ENCODE assay signal across 12 cellular contexts in genomic region chr16:48834576-48834975, GRCh38.
DNase-seq lines count a peak whose midpoint lies in the region; ATAC-seq, FAIRE-seq and TF ChIP-seq lines count a peak whose summit lies in the region.
"Had no signal": no experiment of that assay in that cellular context is flagged by ENCODE, and none has a peak within 500 bp of the region (broad histone marks: within the 10 kb centered on the region; RNA-seq: fewer than 3 reads in every experiment).

No MANE protein-coding gene starts in this region.

- no peak overlapping the region for H3K56ac ChIP-seq in mesendoderm (ENCODE audit: low read length)

- TF ChIP-seq CTCF in GM12878 (IDR thresholded peaks at IDR 0.05 in 2 of 3, conservative IDR thresholded peaks at IDR 0.05 in 1 of 3; ENCODE audit: control insufficient read depth in 2 of 3, extremely low read depth in 1 of 3, insufficient read depth in 1 of 3, low read depth in 3 of 3, low read length in 3 of 3) (peak in 1 of 3 experiments; percentile 22; a peak in 1 of 6 replicates), dorsolateral prefrontal cortex (IDR thresholded peaks at IDR 0.05 in 54 of 56, conservative IDR thresholded peaks at IDR 0.05 in 2 of 56; ENCODE audit: low read depth in 1 of 56, partially characterized antibody in 56 of 56) (peak in 6 of 56 donors; percentile 13 to 33 (median 18))

- peak; percentile 18 for DNase-seq in ELF-1 (ENCODE audit: low read depth, low spot score)
- DNase-seq in GM12878 (ENCODE audit: low read depth, low spot score) = no peak
- peak; percentile 32 for DNase-seq in mesendoderm
- no peak for DNase-seq in NCI-H187 treated with DMSO at 0.1 percent for 48 hours (lab: John Stamatoyannopoulos, UW)
- no peak for DNase-seq in dorsolateral prefrontal cortex
- DNase-seq: DMS 273 treated with DMSO at 0.1 percent for 48 hours, NCI-H1048, NCI-H526 treated with DMSO at 0.1 percent for 48 hours, SJCRH30 had no signal

- H3K79me1 ChIP-seq in mesendoderm (ENCODE audit: low read length) = no peaks in the 10 kb centered on the region

- no peak overlapping the region for H3K4ac ChIP-seq in mesendoderm (ENCODE audit: low read depth, low read length)

- no peaks in the 10 kb centered on the region for H3K79me2 ChIP-seq in GM12878 (ENCODE audit: control insufficient read depth, insufficient read depth, low read length)
- H3K79me2 ChIP-seq in mesendoderm (ENCODE audit: control insufficient read depth, insufficient read depth, low read length) = no peaks in the 10 kb centered on the region

- no peak overlapping the region for H3K27ac ChIP-seq in GM12878 (ENCODE audit: control insufficient read depth, insufficient read depth)
- no peak overlapping the region for H3K27ac ChIP-seq in mesendoderm (ENCODE audit: low read depth, low read length)
- no peak overlapping the region for H3K27ac ChIP-seq in dorsolateral prefrontal cortex
- H3K27ac ChIP-seq: RWPE1, SJCRH30 had no signal

- no peak overlapping the region for H3K18ac ChIP-seq in mesendoderm (ENCODE audit: low read length)

- no TSS peak for BruUV-seq in GM12878 (replicated peaks; lab: Mats Ljungman, UMichigan)

- no peak for FAIRE-seq in GM12878 (lab: Jason Lieb, UNC)

- RAD21 ChIA-PET in GM12878 (lab: Charles Lee; ENCODE audit: unreplicated experiment) = no interaction called here

- 0% methylated on average over 1 of the region's 1 CpG for WGBS in GM12878 (ENCODE audit: insufficient coverage, insufficient replicate concordance, low lambda C conversion rate, missing lambda C conversion rate)
- no CpG with 5 or more reads among the region's 1 CpG for WGBS in mesendoderm (ENCODE audit: extremely low coverage, insufficient coverage, low lambda C conversion rate)

- no peak overlapping the region for H2BK15ac ChIP-seq in mesendoderm (replicated peaks; ENCODE audit: low read depth)

- no peaks in the 10 kb centered on the region for H3K9me3 ChIP-seq in GM12878 (replicated peaks; ENCODE audit: control insufficient read depth, insufficient read depth, low read length)
- H3K9me3 ChIP-seq: SJCRH30 had no signal

- POLR2A ChIA-PET in GM12878 (lab: Charles Lee) = no interaction called here

- H3K4me3 ChIP-seq in GM12878 (no peak overlapping the region), mesendoderm (ENCODE audit: low read length) (no peak overlapping the region), dorsolateral prefrontal cortex (no peak overlapping the region)
- H3K4me3 ChIP-seq: SJCRH30 had no signal

- no peaks in the 10 kb centered on the region for H3K27me3 ChIP-seq in GM12878 (replicated peaks in 1 of 2; ENCODE audit: control insufficient read depth in 2 of 2, insufficient read depth in 2 of 2, low read length in 1 of 2)
- H3K27me3 ChIP-seq in mesendoderm (ENCODE audit: insufficient read depth, low read length, poor library complexity) = no peaks in the 10 kb centered on the region
- peaks cover 0 to 37% (median 0%) of the 10 kb centered on the region in 45 donors for H3K27me3 ChIP-seq in dorsolateral prefrontal cortex
- H3K27me3 ChIP-seq: SJCRH30 had no signal

- no peak for TF ChIP-seq POLR2A in GM12878 (IDR thresholded peaks at IDR 0.05; ENCODE audit: low read depth, low read length)

- SMC1A ChIA-PET in GM12878 (lab: Charles Lee; ENCODE audit: uncharacterized antibody, unreplicated experiment) = no interaction called here

- CTCF ChIA-PET in GM12878 (lab: Yijun Ruan, JAX) = interaction anchor here (1.0 kb wide), 1 partner anchor 515 kb away, joined by 6 read pairs; no protein-coding TSS in a partner anchor

- no peaks in the 10 kb centered on the region for H3K36me3 ChIP-seq in GM12878 (ENCODE audit: control insufficient read depth in 2 of 2, insufficient read depth in 2 of 2, low read length in 1 of 2)
- no peaks in the 10 kb centered on the region for H3K36me3 ChIP-seq in mesendoderm (ENCODE audit: control insufficient read depth, insufficient read depth, low read length)
- H3K36me3 ChIP-seq: SJCRH30 had no signal

- no peak for ATAC-seq in GM12878
- ATAC-seq in GM19351 (IDR thresholded peaks at IDR 0.05; ENCODE audit: unreplicated experiment) = no peak

- H3K9ac ChIP-seq in GM12878 (ENCODE audit: control insufficient read depth, insufficient read depth, low read length) = no peak overlapping the region
- no peak overlapping the region for H3K9ac ChIP-seq in mesendoderm (ENCODE audit: low read length)

- H4K20me1 ChIP-seq in GM12878 (ENCODE audit: control insufficient read depth, insufficient read depth) = no peaks in the 10 kb centered on the region

- TF ChIP-seq RAD21 in Ishikawa (IDR thresholded peaks at IDR 0.05; ENCODE audit: low read depth) (peak; percentile 2; the same call in 1 of the 2 replicates), GM12878 (IDR thresholded peaks at IDR 0.05; ENCODE audit: insufficient read depth, low read depth, low read length) (peak; percentile 42)

- TF ChIP-seq EP300 in Ishikawa (IDR thresholded peaks at IDR 0.05; ENCODE audit: borderline replicate concordance) (no peak), GM12878 (IDR thresholded peaks at IDR 0.05; ENCODE audit: borderline replicate concordance in 1 of 2, control insufficient read depth in 1 of 2, low read depth in 2 of 2, low read length in 2 of 2) (no peak)

- intact Hi-C loops in GM12878 (cut with micrococcal nuclease; ENCODE audit: unreplicated experiment) (no loop called here), dorsolateral prefrontal cortex (cut with DNase I) (loop anchor here in 1 of 2 donors (10.0 kb wide), 1 partner anchor 520 kb away; no protein-coding TSS in a partner anchor)

- no peak overlapping the region for H2AK5ac ChIP-seq in mesendoderm (ENCODE audit: low read length)

- H2BK5ac ChIP-seq in mesendoderm (ENCODE audit: low read length) = no peak overlapping the region

- H3K4me2 ChIP-seq in GM12878 (ENCODE audit: control insufficient read depth, insufficient read depth) (no peak overlapping the region), mesendoderm (ENCODE audit: low read length) (no peak overlapping the region)

- in situ Hi-C loops in GM12878 (cut with MboI) = no loop called here

- H4K5ac ChIP-seq in mesendoderm (ENCODE audit: low read length) = no peak overlapping the region

- H2BK120ac ChIP-seq in mesendoderm (ENCODE audit: low read depth, low read length) = no peak overlapping the region

- H3K4me1 ChIP-seq in GM12878 (ENCODE audit: control insufficient read depth, insufficient read depth, low read length) (no peaks in the 10 kb centered on the region; the same call in 1 of the 2 replicates), mesendoderm (ENCODE audit: control insufficient read depth, low read depth, low read length) (peaks cover 1% of the 10 kb centered on the region)

- H3K23ac ChIP-seq in mesendoderm (ENCODE audit: low read length) = no peak overlapping the region

- no peak overlapping the region for H4K8ac ChIP-seq in mesendoderm (ENCODE audit: low read depth, low read length)

- no peak overlapping the region for H2AFZ ChIP-seq in GM12878 (ENCODE audit: control insufficient read depth, low read depth, low read length)

TF ChIP-seq in Ishikawa, 13 proteins besides CTCF, POLR2A, EP300 and RAD21 (continues in another document):
- TF ChIP-seq TEAD4 (IDR thresholded peaks at IDR 0.05) (no peak), USF1 (IDR thresholded peaks at IDR 0.05) (no peak), TCF12 (IDR thresholded peaks at IDR 0.05; ENCODE audit: low read depth) (no peak), CEBPB (IDR thresholded peaks at IDR 0.05) (no peak), CREB1 (IDR thresholded peaks at IDR 0.05; ENCODE audit: low read depth) (no peak), EGR1 (IDR thresholded peaks at IDR 0.05) (no peak), NFIC (IDR thresholded peaks at IDR 0.05) (no peak), FOXM1 (IDR thresholded peaks at IDR 0.05; ENCODE audit: borderline replicate concordance, low read depth) (no peak)

TF ChIP-seq in GM12878, 131 proteins besides CTCF, POLR2A, EP300 and RAD21:
- TF ChIP-seq TCF7 (IDR thresholded peaks at IDR 0.05; ENCODE audit: borderline replicate concordance) (no peak), MTA2 (IDR thresholded peaks at IDR 0.05; ENCODE audit: low read depth) (no peak), KLF5 (IDR thresholded peaks at IDR 0.05; ENCODE audit: partially characterized antibody) (no peak), RCOR1 (conservative IDR thresholded peaks at IDR 0.05; ENCODE audit: low read depth, low read length) (no peak), ZNF592 (IDR thresholded peaks at IDR 0.05) (no peak), STAT1 (conservative IDR thresholded peaks at IDR 0.05) (no peak), EED (IDR thresholded peaks at IDR 0.05; ENCODE audit: low read depth) (no peak)

Comparison
In these comparisons a context has a peak if more than half of its experiments do, and no peak if none do; other contexts are left out.
1. DNase-seq: peak in ELF-1 (single experiment) and mesendoderm (single experiment); none in GM12878 (single experiment), NCI-H187 treated with DMSO at 0.1 percent for 48 hours (single experiment) and dorsolateral prefrontal cortex (0 of 10).